Comparison of ENCODE assay signal across 9 cellular contexts in the genomic region with DNA sequence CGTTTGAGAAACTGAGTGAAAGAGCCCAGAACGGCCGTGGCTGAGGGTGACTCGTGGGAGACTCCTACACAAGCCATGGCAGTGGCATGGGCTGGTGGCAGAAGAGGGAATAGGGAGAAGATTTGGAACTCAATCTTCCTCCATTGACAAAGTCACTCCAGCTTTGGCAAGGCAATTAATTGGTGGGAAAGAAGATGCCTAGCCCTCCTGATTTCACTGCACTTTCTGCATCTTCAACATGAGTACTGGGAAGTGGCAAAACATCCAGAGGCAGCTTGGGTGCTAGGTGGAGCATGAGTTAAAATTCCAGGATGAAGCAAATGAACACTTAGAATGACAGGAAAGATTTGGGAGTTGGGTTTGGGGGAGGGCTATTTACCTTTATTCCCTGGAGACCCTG. TPM values are rescaled to one million over a fixed set of nuclear protein-coding genes. Genes with fewer than 3 reads are reported as not detected.
DNase-seq lines count a peak whose midpoint lies in the region; ATAC-seq and TF ChIP-seq lines count a peak whose summit lies in the region.
"Had no signal": no experiment of that assay in that cellular context is flagged by ENCODE, and none has a peak within 500 bp of the region (broad histone marks: within the 10 kb centered on the region; RNA-seq: fewer than 3 reads in every experiment).

No MANE protein-coding gene starts in this region.

- intact Hi-C loops in left ventricle myocardium superior (cut with micrococcal nuclease) (no loop called here), adrenal gland (cut with DNase I) (loop anchor here in 1 of 2 donors (5.0 kb wide), 1 partner anchor 82 kb away; no protein-coding TSS in a partner anchor), mucosa of descending colon (cut with DNase I, micrococcal nuclease) (no loop called here)

- H3K27me3 ChIP-seq in right atrium auricular region (no peaks in the 10 kb centered on the region), adrenal gland (no peaks in the 10 kb centered on the region), muscle layer of colon (ENCODE audit: control insufficient read depth in 1 of 2, insufficient read depth in 2 of 2, low read length in 2 of 2) (no peaks in the 10 kb centered on the region)

- TF ChIP-seq POLR2A in adrenal gland (IDR thresholded peaks at IDR 0.05): no peak

- H3K4me3 ChIP-seq in right atrium auricular region: no peak overlapping the region
- H3K4me3 ChIP-seq in adrenal gland: no peak overlapping the region
- H3K4me3 ChIP-seq in muscle layer of colon (ENCODE audit: low read depth in 1 of 2, low read length in 2 of 2): no peak overlapping the region
- H3K4me3 ChIP-seq in urinary bladder (ENCODE audit: low read depth, low read length): no peak overlapping the region
- H3K4me3 ChIP-seq in mucosa of descending colon: no peak overlapping the region

- no peak for ATAC-seq in left ventricle myocardium superior
- no peak for ATAC-seq in mucosa of descending colon

- H3K4me1 ChIP-seq in right atrium auricular region (peaks cover 0 to 28% of the 10 kb centered on the region in 2 donors), adrenal gland (replicated peaks in 1 of 2) (peaks cover 11 to 25% of the 10 kb centered on the region in 2 donors), muscle layer of colon (ENCODE audit: insufficient read depth, low read length) (peaks cover 26% of the 10 kb centered on the region), urinary bladder (ENCODE audit: insufficient read depth) (no peaks in the 10 kb centered on the region), mucosa of descending colon (ENCODE audit: low read depth) (peaks cover 4% of the 10 kb centered on the region)

- TF ChIP-seq CTCF in right atrium auricular region (IDR thresholded peaks at IDR 0.05) (no peak), adrenal gland (IDR thresholded peaks at IDR 0.05) (no peak), mucosa of descending colon (IDR thresholded peaks at IDR 0.05) (no peak)

- DNase-seq in right atrium auricular region (ENCODE audit: low spot score) (no peak), left ventricle myocardium superior (no peak), adrenal gland (no peak), mucosa of descending colon (no peak)
- DNase-seq in stimulated activated naive CD4-positive, alpha-beta T cell treated with Interleukin-2 at 50 U/mL for 16 hours (lab: John Stamatoyannopoulos, UW): no peak
- no peak for DNase-seq in stimulated activated CD4-positive, alpha-beta T cell treated with anti-CD3 and anti-CD28 coated beads, Interleukin-1b, Interleukin-23, amount 100 ng/mL, for 48 hours
- DNase-seq: occipital lobe had no signal

- no peaks in the 10 kb centered on the region for H3K36me3 ChIP-seq in right atrium auricular region
- no peaks in the 10 kb centered on the region for H3K36me3 ChIP-seq in adrenal gland (replicated peaks in 1 of 2)
- H3K36me3 ChIP-seq in muscle layer of colon (ENCODE audit: insufficient read depth, low read length): no peaks in the 10 kb centered on the region
- no peaks in the 10 kb centered on the region for H3K36me3 ChIP-seq in urinary bladder (ENCODE audit: insufficient read depth)
- H3K36me3 ChIP-seq in mucosa of descending colon (ENCODE audit: low read depth): no peaks in the 10 kb centered on the region

- H3K27ac ChIP-seq in right atrium auricular region (peak overlapping the region; percentile 55 to 99), adrenal gland (peak overlapping the region in 4 of 5 donors; percentile 3 to 97 (median 45)), muscle layer of colon (ENCODE audit: low read depth, low read length) (peak overlapping the region; percentile 39), urinary bladder (ENCODE audit: low read depth) (peak overlapping the region; percentile 5)

- no peaks in the 10 kb centered on the region for H3K9me3 ChIP-seq in right atrium auricular region
- no peaks in the 10 kb centered on the region for H3K9me3 ChIP-seq in adrenal gland (replicated peaks in 1 of 3)
- H3K9me3 ChIP-seq in muscle layer of colon (ENCODE audit: low read length): no peaks in the 10 kb centered on the region
- H3K9me3 ChIP-seq in mucosa of descending colon: no peaks in the 10 kb centered on the region

- 66 to 82% (median 74%) methylated on average over 4 of the region's 4 CpGs for WGBS in adrenal gland, 4 donors
- WGBS in urinary bladder: 58% methylated on average over 4 of the region's 4 CpGs

- no peak overlapping the region for H3K9ac ChIP-seq in muscle layer of colon (ENCODE audit: low read length)

RNA-seq across cellular contexts. Expression of gene TGFBR2, which starts 1.4 kb away (rescaled TPM):
- total RNA-seq in right atrium auricular region (100 to 1,000 TPM; 205 to 210 TPM), left ventricle myocardium superior (175 TPM), adrenal gland (100 to 1,000 TPM; 142 to 296 (median 178) TPM), urinary bladder (128 TPM), mucosa of descending colon (100 to 1,000 TPM in 1 of 3 donors, 10 to 100 TPM in 2; 39.0 to 134 (median 71.4) TPM)
- polyA plus RNA-seq in adrenal gland (100 to 1,000 TPM in 1 of 3 donors, 10 to 100 TPM in 2; 19.1 to 128 (median 20.8) TPM), urinary bladder (161 TPM)

Comparison
In these comparisons a context has a peak if more than half of its experiments do, and no peak if none do; other contexts are left out.
1. H3K27ac ChIP-seq: peak in every context shown above with its lines; median percentile 77 in right atrium auricular region; 45 in adrenal gland; 39 in muscle layer of colon; 5 in urinary bladder.